8 cellular contexts compared by ENCODE assay signal in the genomic region with DNA sequence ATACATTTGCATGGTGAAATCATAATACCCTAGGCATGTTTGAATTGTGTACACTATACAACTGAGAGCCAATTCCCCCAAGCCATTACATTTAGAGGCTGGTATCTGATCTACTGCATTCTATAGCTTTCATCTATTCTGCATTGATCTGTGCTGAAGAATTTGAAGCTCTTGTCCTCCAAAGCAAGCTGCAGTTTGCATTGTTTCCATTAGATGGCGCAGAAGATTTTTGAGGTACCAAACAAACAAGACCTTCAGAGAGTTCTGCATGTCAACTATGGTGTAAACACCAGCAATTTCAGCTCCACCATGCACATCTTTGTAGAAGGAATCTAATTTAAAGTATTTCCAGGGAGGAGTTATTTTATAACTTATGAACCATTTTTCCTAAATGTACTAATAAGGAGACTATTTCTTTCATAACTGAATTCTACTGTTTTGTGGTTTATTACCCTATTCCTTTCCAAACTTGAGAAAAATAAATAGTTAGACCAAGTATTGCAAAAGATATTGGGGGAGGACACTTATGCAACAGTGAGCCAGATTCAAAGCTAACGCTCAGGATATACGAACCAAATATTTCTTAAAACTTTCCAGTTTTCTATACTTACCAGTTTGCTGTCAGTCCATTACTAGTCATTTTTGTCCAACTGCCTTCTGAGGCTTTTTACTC.
DNase-seq lines count a peak whose midpoint lies in the region; ATAC-seq and TF ChIP-seq lines count a peak whose summit lies in the region.

No MANE protein-coding gene starts in this region.

- no peak overlapping the region for H3K4me2 ChIP-seq in OCI-LY7 (ENCODE audit: low read length)

- CTCF ChIA-PET in OCI-LY7 (lab: Charles Lee; ENCODE audit: unreplicated experiment): no interaction called here

- H3K9me3 ChIP-seq in OCI-LY7 (ENCODE audit: low read length): no peaks in the 10 kb centered on the region

- no peak overlapping the region for H3K4me3 ChIP-seq in OCI-LY7 (ENCODE audit: low read depth, low read length, poor library complexity, severe bottlenecking)

- no peak overlapping the region for H3K27ac Mint-ChIP-seq in progenitor cell of endocrine pancreas

- no peaks in the 10 kb centered on the region for H3K36me3 ChIP-seq in OCI-LY7 (ENCODE audit: insufficient read depth, low read length)

- no TSS peak for BruUV-seq in OCI-LY7 (replicated peaks; lab: Mats Ljungman, UMichigan)

- ATAC-seq in GM21381 (IDR thresholded peaks at IDR 0.05; ENCODE audit: unreplicated experiment): peak; percentile 87
- ATAC-seq in HG02840 (IDR thresholded peaks at IDR 0.05; ENCODE audit: low FRiP score, unreplicated experiment): no peak

- H3K9me3 Mint-ChIP-seq in progenitor cell of endocrine pancreas (ENCODE audit: low read depth): peaks cover 4% of the 10 kb centered on the region

- H3K9me2 ChIP-seq in OCI-LY7 (ENCODE audit: insufficient read depth, low read length): no peaks in the 10 kb centered on the region

- no peaks in the 10 kb centered on the region for H3K36me3 Mint-ChIP-seq in progenitor cell of endocrine pancreas (ENCODE audit: insufficient read depth)

- H3K27me3 Mint-ChIP-seq in progenitor cell of endocrine pancreas: no peaks in the 10 kb centered on the region

- DNase-seq in EL (peak; percentile 54), HS-5 (ENCODE audit: low read depth) (peak; percentile 38), OCI-LY7 (ENCODE audit: low spot score) (peak; percentile 44), glomerular endothelial cell (ENCODE audit: extremely low read depth, low read depth, low spot score) (peak; percentile 54), progenitor cell of endocrine pancreas (ENCODE audit: low spot score, unreplicated experiment) (peak; percentile 54)
- DNase-seq in activated T-helper 9 cell treated with anti-CD3 and anti-CD28 coated beads, Interleukin-2, amount 50 U/mL, for 16 hours (ENCODE audit: low read depth): peak; percentile 13

- H4K20me1 ChIP-seq in OCI-LY7 (ENCODE audit: insufficient read depth, low read length): no peaks in the 10 kb centered on the region

- peak; percentile 93 for TF ChIP-seq CTCF in OCI-LY7 (conservative IDR thresholded peaks at IDR 0.05; ENCODE audit: low read length)
- TF ChIP-seq CTCF in progenitor cell of endocrine pancreas (IDR thresholded peaks at IDR 0.05; ENCODE audit: unreplicated experiment): peak; percentile 91

- no peaks in the 10 kb centered on the region for H3K4me1 ChIP-seq in OCI-LY7 (ENCODE audit: insufficient read depth, low read length, poor library complexity, severe bottlenecking)

- no peak overlapping the region for H2AFZ ChIP-seq in OCI-LY7 (ENCODE audit: low read length)

- POLR2A ChIA-PET in OCI-LY7 (lab: Charles Lee): no interaction called here

- H3K4me3 Mint-ChIP-seq in progenitor cell of endocrine pancreas (ENCODE audit: low read depth): no peak overlapping the region

- H3K27ac ChIP-seq in OCI-LY7 (ENCODE audit: low read depth, low read length, poor library complexity, severe bottlenecking): no peak overlapping the region

- no peaks in the 10 kb centered on the region for H3K79me2 ChIP-seq in OCI-LY7 (ENCODE audit: insufficient read depth, low read depth, low read length)

- intact Hi-C loops in OCI-LY7 (cut with micrococcal nuclease; ENCODE audit: unreplicated experiment): loop anchor here (2.0 to 10.0 kb wide), 2 partner anchors 252 to 828 kb away; no protein-coding TSS in a partner anchor

- peaks cover 9% of the 10 kb centered on the region for H3K4me1 Mint-ChIP-seq in progenitor cell of endocrine pancreas (ENCODE audit: low read depth)
